8 cellular contexts compared by ENCODE assay signal in the genomic region with DNA sequence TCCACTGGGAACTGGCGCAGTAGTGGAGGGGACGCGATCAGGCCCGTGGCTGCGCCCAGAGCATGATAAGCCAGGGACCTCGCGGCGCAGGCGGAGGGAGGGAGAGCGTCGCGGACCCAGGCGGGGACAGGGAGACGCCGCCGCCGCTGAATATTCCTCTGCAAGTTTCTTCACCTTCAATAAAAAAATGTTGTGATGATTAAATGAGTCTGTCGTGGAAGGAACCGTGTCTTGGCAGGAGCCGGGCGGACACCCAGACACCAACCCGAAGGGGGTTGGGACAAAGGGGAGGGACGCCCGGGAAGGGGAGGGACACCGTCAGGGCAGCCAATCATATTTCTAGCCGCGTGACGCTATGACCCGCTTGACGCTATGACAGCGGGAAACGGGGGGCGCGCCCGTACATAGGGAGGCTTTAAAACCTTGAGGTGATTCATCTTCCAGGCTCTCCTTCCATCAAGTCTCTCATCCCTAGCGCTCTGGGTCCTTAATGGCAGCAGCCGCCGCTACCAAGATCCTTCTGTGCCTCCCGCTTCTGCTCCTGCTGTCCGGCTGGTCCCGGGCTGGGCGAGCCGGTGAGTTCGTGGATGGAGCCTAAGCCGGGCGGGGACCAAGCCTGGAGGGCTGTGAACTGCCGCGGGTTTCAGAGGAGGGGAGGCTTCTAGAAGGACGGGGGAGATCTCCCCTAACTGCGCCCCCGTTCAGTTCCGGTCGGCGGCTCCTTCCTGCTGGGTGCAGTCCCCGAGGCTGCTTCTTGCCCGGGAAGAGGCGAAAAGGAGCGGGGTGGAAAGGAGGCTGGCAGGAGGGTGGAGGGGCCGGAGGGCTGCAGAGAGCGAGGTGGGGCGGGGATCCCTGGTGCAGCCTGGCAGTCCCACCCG. TPM values are rescaled to one million over a fixed set of nuclear protein-coding genes. Genes with fewer than 3 reads are reported as not detected.
A peak's percentile ranks its signal among the peaks of the same experiment; 100 is the strongest.
DNase-seq lines count a peak whose midpoint lies in the region; ATAC-seq and TF ChIP-seq lines count a peak whose summit lies in the region.

A gene with protein sequence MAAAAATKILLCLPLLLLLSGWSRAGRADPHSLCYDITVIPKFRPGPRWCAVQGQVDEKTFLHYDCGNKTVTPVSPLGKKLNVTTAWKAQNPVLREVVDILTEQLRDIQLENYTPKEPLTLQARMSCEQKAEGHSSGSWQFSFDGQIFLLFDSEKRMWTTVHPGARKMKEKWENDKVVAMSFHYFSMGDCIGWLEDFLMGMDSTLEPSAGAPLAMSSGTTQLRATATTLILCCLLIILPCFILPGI (plus strand): TSS at position 432 of the 878 bp plus-strand sequence. CDS start 59 bp downstream, at position 491.

- H3K79me2 ChIP-seq in trophoblast cell (ENCODE audit: control insufficient read depth, insufficient read depth, low read length, poor library complexity) = no peaks in the 10 kb centered on the region

- H3K18ac ChIP-seq in trophoblast cell (ENCODE audit: low read length) = no peak within 1 kb of the TSS

- H3K27ac ChIP-seq in trophoblast cell (ENCODE audit: low read depth, low read length) (no peak within 1 kb of the TSS), thyroid gland (peak within 1 kb of the TSS in 1 of 3 donors; percentile 15)

- H3K4me3 ChIP-seq in adipocyte (ENCODE audit: low read length) = peak within 1 kb of the TSS; percentile 89
- peak within 1 kb of the TSS; percentile 60 for H3K4me3 ChIP-seq in trophoblast cell (ENCODE audit: low read depth, low read length)
- H3K4me3 ChIP-seq in thyroid gland (replicated peaks in 1 of 3) = peak within 1 kb of the TSS; percentile 7 to 79 (median 47)

- H3K4ac ChIP-seq in trophoblast cell (ENCODE audit: low read depth, low read length) = no peak within 1 kb of the TSS

- peaks cover 30 to 47% (median 34%) of the 10 kb centered on the region in 3 donors for H3K4me1 Mint-ChIP-seq in T-cell

- ATAC-seq in T-cell (replicated peaks in 1 of 4) = peak; percentile 87 to 96 (median 94)
- no peak for ATAC-seq in GM18870 (IDR thresholded peaks at IDR 0.05; ENCODE audit: unreplicated experiment)

- H2AFZ ChIP-seq in trophoblast cell (ENCODE audit: insufficient read depth, low read length, poor library complexity) = no peak within 1 kb of the TSS

- H3K27me3 ChIP-seq in adipocyte (replicated peaks; ENCODE audit: control insufficient read depth, insufficient read depth, low read length) (peaks cover 40% of the 10 kb centered on the region), trophoblast cell (ENCODE audit: insufficient read depth, low read length) (peaks cover 42% of the 10 kb centered on the region), thyroid gland (peaks cover 26% of the 10 kb centered on the region)

- TF ChIP-seq POLR2A in thyroid gland (IDR thresholded peaks at IDR 0.05) = peak in 1 of 2 donors; percentile 48

- TF ChIP-seq CTCF in GM13977 (IDR thresholded peaks at IDR 0.05; ENCODE audit: extremely low read depth, insufficient read depth, missing control alignments) = no peak
- no peak for TF ChIP-seq CTCF in thyroid gland (IDR thresholded peaks at IDR 0.05)

- H2AK5ac ChIP-seq in trophoblast cell (ENCODE audit: low read length) = no peak within 1 kb of the TSS

- H3K36me3 ChIP-seq in adipocyte (ENCODE audit: control insufficient read depth, insufficient read depth, low read length, severe bottlenecking) (no peaks in the 10 kb centered on the region), trophoblast cell (ENCODE audit: control insufficient read depth in 1 of 2, insufficient read depth in 2 of 2, low read length in 2 of 2) (no peaks in the 10 kb centered on the region), thyroid gland (no peaks in the 10 kb centered on the region)

- no peak within 1 kb of the TSS for H2BK5ac ChIP-seq in trophoblast cell (ENCODE audit: low read depth, low read length, poor library complexity)

- no peaks in the 10 kb centered on the region for H3K36me3 Mint-ChIP-seq in T-cell

- no peaks in the 10 kb centered on the region for H3K9me3 ChIP-seq in adipocyte (ENCODE audit: control insufficient read depth, low read length)
- peaks cover 8% of the 10 kb centered on the region for H3K9me3 ChIP-seq in trophoblast cell (ENCODE audit: insufficient read depth, low read depth, low read length)
- no peaks in the 10 kb centered on the region for H3K9me3 ChIP-seq in thyroid gland

- H3K27ac Mint-ChIP-seq in T-cell = peak within 1 kb of the TSS in 1 of 2 donors; percentile 82

- H3K4me2 ChIP-seq in trophoblast cell (ENCODE audit: low read length) = peak within 1 kb of the TSS; percentile 86

- POLR2A ChIA-PET in T-cell (lab: Charles Lee) = no interaction called here

- no peak within 1 kb of the TSS for H4K12ac ChIP-seq in trophoblast cell (ENCODE audit: low read depth, low read length)

- intact Hi-C loops in cardiac septum (cut with DNase I) (loop anchor here (2.0 kb wide), 1 partner anchor 63 kb away; no protein-coding TSS in a partner anchor), thyroid gland (cut with DNase I) (no loop called here)

- no peak within 1 kb of the TSS for H2BK120ac ChIP-seq in trophoblast cell (ENCODE audit: insufficient read depth, low read length, poor library complexity)

- no peak within 1 kb of the TSS for H3K14ac ChIP-seq in trophoblast cell (ENCODE audit: low read length)

- H4K91ac ChIP-seq in trophoblast cell (ENCODE audit: low read depth, low read length) = no peak within 1 kb of the TSS

- no peak within 1 kb of the TSS for H3K23ac ChIP-seq in trophoblast cell (ENCODE audit: low read length)

- in situ Hi-C loops in GM13977 (cut with MboI; ENCODE audit: low pct_unique_long_range_greater_than_20kb, low sequenced_read_pairs, unreplicated experiment) = loop anchor here (10.0 kb wide), 1 partner anchor 63 kb away; no protein-coding TSS in a partner anchor

- peak within 1 kb of the TSS; percentile 91 to 93 (median 91) for H3K4me3 Mint-ChIP-seq in T-cell

- H3K27me3 Mint-ChIP-seq in T-cell = peaks cover 27 to 44% of the 10 kb centered on the region in 2 donors

- H2BK12ac ChIP-seq in trophoblast cell (ENCODE audit: low read length) = no peak within 1 kb of the TSS

- H3K4me1 ChIP-seq in adipocyte (ENCODE audit: control insufficient read depth, insufficient read depth, low read length) = peaks cover 10% of the 10 kb centered on the region
- H3K4me1 ChIP-seq in trophoblast cell (ENCODE audit: control insufficient read depth in 1 of 2, insufficient read depth in 2 of 2, low read length in 2 of 2) = peaks cover 8 to 10% of the 10 kb centered on the region in 2 experiments
- H3K4me1 ChIP-seq in thyroid gland = peaks cover 16 to 20% of the 10 kb centered on the region in 2 donors

- H3K9ac ChIP-seq in adipocyte (ENCODE audit: low read length) (peak within 1 kb of the TSS; percentile 77), trophoblast cell (ENCODE audit: low read length) (no peak within 1 kb of the TSS)

- no peak within 1 kb of the TSS for H4K8ac ChIP-seq in trophoblast cell (ENCODE audit: low read depth, low read length)

- H3K79me1 ChIP-seq in trophoblast cell (ENCODE audit: low read length) = no peaks in the 10 kb centered on the region

- no CpG with 5 or more reads among the region's 62 CpGs for WGBS in trophoblast cell (ENCODE audit: extremely low coverage, insufficient coverage, insufficient read length)
- 1 to 2% methylated on average over 51 to 59 of the region's 62 CpGs for WGBS in thyroid gland, 2 donors

- CTCF ChIA-PET in T-cell (lab: Charles Lee) = interaction anchor here (1.1 kb wide), 2 partner anchors 20 to 42 kb away, joined by 3 to 4 read pairs; no protein-coding TSS in a partner anchor

- H3K9me3 Mint-ChIP-seq in T-cell = no peaks in the 10 kb centered on the region

- DNase-seq in GM13977 (ENCODE audit: low spot score) (peak; percentile 79), NCI-H128 (lab: John Stamatoyannopoulos, UW; ENCODE audit: unreplicated experiment) (peak; percentile 80), T-cell (peak; percentile 64 to 93 (median 88)), adipocyte (ENCODE audit: low read depth) (peak; percentile 95), cardiac septum (ENCODE audit: low spot score) (peak; percentile 93), trophoblast cell (peak; percentile 72 to 75), thyroid gland (peak; percentile 76 to 78)

RNA-seq across cellular contexts. Expression of the gene that starts here (rescaled TPM):
- total RNA-seq in T-cell (1 to 10 TPM in 2 of 5 donors, under 1 TPM in 1, not detected in 2; 0.20 to 3.9 (median 1.6) TPM), cardiac septum (1.1 TPM), thyroid gland (1 to 10 TPM in 1 of 4 donors, under 1 TPM in 1, not detected in 2; 0.78 to 1.5 TPM)
- polyA plus RNA-seq in trophoblast cell (2013) = 0.08 and 0.14 TPM in 2 replicates
